1 cellular context compared by ENCODE assay signal in the genomic region with DNA sequence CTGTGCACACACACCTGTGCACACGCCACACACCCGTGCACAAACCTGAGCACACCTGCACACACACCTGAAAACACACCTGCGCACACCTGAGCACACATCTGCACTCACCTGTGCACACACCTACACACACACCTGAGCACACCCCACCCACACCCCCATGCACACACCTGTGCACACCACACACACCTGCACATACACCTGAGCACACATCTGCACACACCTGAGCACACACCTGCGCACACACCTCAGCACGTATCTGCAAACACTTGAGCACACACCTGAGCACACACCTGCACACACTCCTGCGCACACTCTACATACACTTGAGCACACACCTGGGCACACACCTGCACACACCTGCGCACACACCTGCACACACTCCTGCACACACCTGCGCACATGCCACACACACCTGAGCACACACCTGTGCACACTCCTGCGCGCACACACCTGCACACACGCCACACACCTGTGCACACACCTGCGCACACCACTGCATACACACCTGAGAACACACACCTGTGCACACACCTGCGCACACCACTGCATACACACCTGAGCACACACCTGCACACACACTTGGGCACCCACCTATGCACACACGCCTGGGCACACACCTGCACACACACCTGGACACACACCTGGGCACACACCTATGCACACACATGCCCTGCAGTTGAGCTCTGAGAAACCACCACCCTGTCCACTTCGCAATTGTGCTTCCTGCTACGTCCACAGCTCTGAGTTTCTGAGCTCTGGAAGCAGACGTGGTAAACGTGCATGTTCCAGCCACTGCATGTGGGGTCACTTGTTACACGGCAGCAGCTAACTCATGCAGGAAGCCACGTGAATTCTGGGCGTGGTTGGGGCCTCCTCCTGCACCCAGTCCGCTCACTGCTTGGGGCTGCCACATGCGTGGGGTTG.
TF ChIP-seq lines count a peak whose summit lies in the region.

No MANE protein-coding gene starts in this region.

TF ChIP-seq in HepG2, 621 proteins besides CTCF, POLR2A, EP300 and RAD21 (continued from another document and continues in another):
- TF ChIP-seq, protein P1, sequence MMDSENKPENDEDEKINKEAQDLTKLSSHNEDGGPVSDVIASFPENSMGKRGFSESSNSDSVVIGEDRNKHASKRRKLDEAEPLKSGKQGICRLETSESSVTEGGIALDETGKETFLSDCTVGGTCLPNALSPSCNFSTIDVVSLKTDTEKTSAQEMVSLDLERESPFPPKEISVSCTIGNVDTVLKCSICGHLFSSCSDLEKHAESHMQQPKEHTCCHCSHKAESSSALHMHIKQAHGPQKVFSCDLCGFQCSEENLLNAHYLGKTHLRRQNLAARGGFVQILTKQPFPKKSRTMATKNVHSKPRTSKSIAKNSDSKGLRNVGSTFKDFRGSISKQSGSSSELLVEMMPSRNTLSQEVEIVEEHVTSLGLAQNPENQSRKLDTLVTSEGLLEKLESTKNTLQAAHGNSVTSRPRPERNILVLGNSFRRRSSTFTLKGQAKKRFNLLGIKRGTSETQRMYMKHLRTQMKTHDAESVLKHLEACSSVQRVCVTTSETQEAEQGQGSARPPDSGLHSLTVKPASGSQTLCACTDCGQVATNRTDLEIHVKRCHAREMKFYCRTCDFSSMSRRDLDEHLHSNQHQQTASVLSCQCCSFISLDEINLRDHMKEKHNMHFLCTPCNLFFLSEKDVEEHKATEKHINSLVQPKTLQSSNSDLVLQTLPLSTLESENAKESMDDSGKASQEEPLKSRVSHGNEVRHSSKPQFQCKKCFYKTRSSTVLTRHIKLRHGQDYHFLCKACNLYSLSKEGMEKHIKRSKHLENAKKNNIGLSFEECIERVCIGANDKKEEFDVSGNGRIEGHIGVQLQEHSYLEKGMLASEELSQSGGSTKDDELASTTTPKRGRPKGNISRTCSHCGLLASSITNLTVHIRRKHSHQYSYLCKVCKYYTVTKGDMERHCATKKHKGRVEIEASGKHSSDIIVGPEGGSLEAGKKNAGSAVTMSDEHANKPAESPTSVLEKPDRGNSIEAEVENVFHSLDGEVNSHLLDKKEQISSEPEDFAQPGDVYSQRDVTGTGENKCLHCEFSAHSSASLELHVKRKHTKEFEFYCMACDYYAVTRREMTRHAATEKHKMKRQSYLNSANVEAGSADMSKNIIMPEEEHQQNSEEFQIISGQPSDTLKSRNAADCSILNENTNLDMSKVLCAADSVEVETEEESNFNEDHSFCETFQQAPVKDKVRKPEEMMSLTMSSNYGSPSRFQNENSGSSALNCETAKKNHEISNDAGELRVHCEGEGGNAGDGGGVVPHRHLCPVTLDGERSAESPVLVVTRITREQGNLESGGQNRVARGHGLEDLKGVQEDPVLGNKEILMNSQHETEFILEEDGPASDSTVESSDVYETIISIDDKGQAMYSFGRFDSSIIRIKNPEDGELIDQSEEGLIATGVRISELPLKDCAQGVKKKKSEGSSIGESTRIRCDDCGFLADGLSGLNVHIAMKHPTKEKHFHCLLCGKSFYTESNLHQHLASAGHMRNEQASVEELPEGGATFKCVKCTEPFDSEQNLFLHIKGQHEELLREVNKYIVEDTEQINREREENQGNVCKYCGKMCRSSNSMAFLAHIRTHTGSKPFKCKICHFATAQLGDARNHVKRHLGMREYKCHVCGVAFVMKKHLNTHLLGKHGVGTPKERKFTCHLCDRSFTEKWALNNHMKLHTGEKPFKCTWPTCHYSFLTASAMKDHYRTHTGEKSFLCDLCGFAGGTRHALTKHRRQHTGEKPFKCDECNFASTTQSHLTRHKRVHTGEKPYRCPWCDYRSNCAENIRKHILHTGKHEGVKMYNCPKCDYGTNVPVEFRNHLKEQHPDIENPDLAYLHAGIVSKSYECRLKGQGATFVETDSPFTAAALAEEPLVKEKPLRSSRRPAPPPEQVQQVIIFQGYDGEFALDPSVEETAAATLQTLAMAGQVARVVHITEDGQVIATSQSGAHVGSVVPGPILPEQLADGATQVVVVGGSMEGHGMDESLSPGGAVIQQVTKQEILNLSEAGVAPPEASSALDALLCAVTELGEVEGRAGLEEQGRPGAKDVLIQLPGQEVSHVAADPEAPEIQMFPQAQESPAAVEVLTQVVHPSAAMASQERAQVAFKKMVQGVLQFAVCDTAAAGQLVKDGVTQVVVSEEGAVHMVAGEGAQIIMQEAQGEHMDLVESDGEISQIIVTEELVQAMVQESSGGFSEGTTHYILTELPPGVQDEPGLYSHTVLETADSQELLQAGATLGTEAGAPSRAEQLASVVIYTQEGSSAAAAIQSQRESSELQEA (CRISPR knock-in tag; IDR thresholded peaks at IDR 0.05; ENCODE audit: not compliant biosample characterization) = peak; percentile 17
- TF ChIP-seq ZSCAN31 (CRISPR knock-in tag; IDR thresholded peaks at IDR 0.05; ENCODE audit: low read depth) (no peak), ZNF138 (CRISPR knock-in tag; IDR thresholded peaks at IDR 0.05; ENCODE audit: low read depth) (0 out of 2 replicates have a peak, but pooled peaks have one; percentile 16), ZBTB3 (CRISPR knock-in tag; IDR thresholded peaks at IDR 0.05; ENCODE audit: borderline replicate concordance, low read depth) (0 out of 2 replicates have a peak, but pooled peaks have one; percentile 5), RBAK (CRISPR knock-in tag; IDR thresholded peaks at IDR 0.05) (peak; percentile 100), GFI1 (CRISPR knock-in tag; IDR thresholded peaks at IDR 0.05; ENCODE audit: borderline replicate concordance) (no peak), ARHGAP35 (CRISPR knock-in tag; IDR thresholded peaks at IDR 0.05; ENCODE audit: borderline replicate concordance) (no peak), NONO (IDR thresholded peaks at IDR 0.05) (no peak), NONO (CRISPR knock-in tag; conservative IDR thresholded peaks at IDR 0.05) (peak; percentile 36), KDM5B (CRISPR knock-in tag; IDR thresholded peaks at IDR 0.05; ENCODE audit: borderline replicate concordance) (no peak), DMAP1 (CRISPR knock-in tag; IDR thresholded peaks at IDR 0.05) (no peak), AKAP8 (CRISPR knock-in tag; IDR thresholded peaks at IDR 0.05) (0 out of 2 replicates have a peak, but pooled peaks have one; percentile 12), FOXA3 (CRISPR knock-in tag; IDR thresholded peaks at IDR 0.05) (no peak), MIXL1 (CRISPR knock-in tag; IDR thresholded peaks at IDR 0.05) (no peak), ZNF446 (CRISPR knock-in tag; IDR thresholded peaks at IDR 0.05) (no peak), GATA4 (IDR thresholded peaks at IDR 0.05; ENCODE audit: borderline replicate concordance, low read depth) (no peak), ZNF841 (CRISPR knock-in tag; IDR thresholded peaks at IDR 0.05; ENCODE audit: borderline replicate concordance) (no peak), HDAC1 (CRISPR knock-in tag; IDR thresholded peaks at IDR 0.05) (peak; percentile 60; the same call in 1 of the 2 replicates), HOXA7 (CRISPR knock-in tag; IDR thresholded peaks at IDR 0.05) (peak; percentile 71; the same call in 1 of the 2 replicates), ZSCAN29 (CRISPR knock-in tag; conservative IDR thresholded peaks at IDR 0.05) (0 out of 2 replicates have a peak, but pooled peaks have one; percentile 2), PRPF4 (IDR thresholded peaks at IDR 0.05; ENCODE audit: low read depth, low read length, poor library complexity, severe bottlenecking) (no peak), CAMTA2 (CRISPR knock-in tag; IDR thresholded peaks at IDR 0.05; ENCODE audit: borderline replicate concordance) (no peak), ZFP37 (CRISPR knock-in tag; IDR thresholded peaks at IDR 0.05; ENCODE audit: borderline replicate concordance) (no peak), ZNF816 (CRISPR knock-in tag; IDR thresholded peaks at IDR 0.05; ENCODE audit: borderline replicate concordance) (no peak), ZNF180 (CRISPR knock-in tag; IDR thresholded peaks at IDR 0.05; ENCODE audit: borderline replicate concordance, low read depth) (no peak)
- TF ChIP-seq, protein P2, sequence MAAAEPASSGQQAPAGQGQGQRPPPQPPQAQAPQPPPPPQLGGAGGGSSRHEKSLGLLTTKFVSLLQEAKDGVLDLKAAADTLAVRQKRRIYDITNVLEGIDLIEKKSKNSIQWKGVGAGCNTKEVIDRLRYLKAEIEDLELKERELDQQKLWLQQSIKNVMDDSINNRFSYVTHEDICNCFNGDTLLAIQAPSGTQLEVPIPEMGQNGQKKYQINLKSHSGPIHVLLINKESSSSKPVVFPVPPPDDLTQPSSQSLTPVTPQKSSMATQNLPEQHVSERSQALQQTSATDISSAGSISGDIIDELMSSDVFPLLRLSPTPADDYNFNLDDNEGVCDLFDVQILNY (CRISPR knock-in tag; conservative IDR thresholded peaks at IDR 0.05) = no peak
- TF ChIP-seq, protein P3, sequence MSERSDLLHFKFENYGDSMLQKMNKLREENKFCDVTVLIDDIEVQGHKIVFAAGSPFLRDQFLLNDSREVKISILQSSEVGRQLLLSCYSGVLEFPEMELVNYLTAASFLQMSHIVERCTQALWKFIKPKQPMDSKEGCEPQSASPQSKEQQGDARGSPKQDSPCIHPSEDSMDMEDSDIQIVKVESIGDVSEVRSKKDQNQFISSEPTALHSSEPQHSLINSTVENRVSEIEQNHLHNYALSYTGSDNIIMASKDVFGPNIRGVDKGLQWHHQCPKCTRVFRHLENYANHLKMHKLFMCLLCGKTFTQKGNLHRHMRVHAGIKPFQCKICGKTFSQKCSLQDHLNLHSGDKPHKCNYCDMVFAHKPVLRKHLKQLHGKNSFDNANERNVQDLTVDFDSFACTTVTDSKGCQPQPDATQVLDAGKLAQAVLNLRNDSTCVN (CRISPR knock-in tag; IDR thresholded peaks at IDR 0.05; ENCODE audit: borderline replicate concordance) = no peak
- TF ChIP-seq, protein P4, sequence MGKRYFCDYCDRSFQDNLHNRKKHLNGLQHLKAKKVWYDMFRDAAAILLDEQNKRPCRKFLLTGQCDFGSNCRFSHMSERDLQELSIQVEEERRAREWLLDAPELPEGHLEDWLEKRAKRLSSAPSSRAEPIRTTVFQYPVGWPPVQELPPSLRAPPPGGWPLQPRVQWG (CRISPR knock-in tag; IDR thresholded peaks at IDR 0.05; ENCODE audit: borderline replicate concordance, low read depth) = no peak
- TF ChIP-seq, protein P5, sequence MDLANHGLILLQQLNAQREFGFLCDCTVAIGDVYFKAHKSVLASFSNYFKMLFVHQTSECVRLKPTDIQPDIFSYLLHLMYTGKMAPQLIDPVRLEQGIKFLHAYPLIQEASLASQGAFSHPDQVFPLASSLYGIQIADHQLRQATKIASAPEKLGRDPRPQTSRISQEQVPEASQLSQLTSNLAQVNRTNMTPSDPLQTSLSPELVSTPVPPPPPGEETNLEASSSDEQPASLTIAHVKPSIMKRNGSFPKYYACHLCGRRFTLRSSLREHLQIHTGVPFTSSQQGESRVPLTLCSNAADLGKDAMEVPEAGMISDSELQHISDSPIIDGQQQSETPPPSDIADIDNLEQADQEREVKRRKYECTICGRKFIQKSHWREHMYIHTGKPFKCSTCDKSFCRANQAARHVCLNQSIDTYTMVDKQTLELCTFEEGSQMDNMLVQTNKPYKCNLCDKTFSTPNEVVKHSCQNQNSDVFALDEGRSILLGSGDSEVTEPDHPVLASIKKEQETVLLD (CRISPR knock-in tag; IDR thresholded peaks at IDR 0.05; ENCODE audit: low read depth) = no peak
- TF ChIP-seq, protein P6, sequence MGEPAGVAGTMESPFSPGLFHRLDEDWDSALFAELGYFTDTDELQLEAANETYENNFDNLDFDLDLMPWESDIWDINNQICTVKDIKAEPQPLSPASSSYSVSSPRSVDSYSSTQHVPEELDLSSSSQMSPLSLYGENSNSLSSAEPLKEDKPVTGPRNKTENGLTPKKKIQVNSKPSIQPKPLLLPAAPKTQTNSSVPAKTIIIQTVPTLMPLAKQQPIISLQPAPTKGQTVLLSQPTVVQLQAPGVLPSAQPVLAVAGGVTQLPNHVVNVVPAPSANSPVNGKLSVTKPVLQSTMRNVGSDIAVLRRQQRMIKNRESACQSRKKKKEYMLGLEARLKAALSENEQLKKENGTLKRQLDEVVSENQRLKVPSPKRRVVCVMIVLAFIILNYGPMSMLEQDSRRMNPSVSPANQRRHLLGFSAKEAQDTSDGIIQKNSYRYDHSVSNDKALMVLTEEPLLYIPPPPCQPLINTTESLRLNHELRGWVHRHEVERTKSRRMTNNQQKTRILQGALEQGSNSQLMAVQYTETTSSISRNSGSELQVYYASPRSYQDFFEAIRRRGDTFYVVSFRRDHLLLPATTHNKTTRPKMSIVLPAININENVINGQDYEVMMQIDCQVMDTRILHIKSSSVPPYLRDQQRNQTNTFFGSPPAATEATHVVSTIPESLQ (CRISPR knock-in tag; conservative IDR thresholded peaks at IDR 0.05) = no peak
- TF ChIP-seq, protein P7, sequence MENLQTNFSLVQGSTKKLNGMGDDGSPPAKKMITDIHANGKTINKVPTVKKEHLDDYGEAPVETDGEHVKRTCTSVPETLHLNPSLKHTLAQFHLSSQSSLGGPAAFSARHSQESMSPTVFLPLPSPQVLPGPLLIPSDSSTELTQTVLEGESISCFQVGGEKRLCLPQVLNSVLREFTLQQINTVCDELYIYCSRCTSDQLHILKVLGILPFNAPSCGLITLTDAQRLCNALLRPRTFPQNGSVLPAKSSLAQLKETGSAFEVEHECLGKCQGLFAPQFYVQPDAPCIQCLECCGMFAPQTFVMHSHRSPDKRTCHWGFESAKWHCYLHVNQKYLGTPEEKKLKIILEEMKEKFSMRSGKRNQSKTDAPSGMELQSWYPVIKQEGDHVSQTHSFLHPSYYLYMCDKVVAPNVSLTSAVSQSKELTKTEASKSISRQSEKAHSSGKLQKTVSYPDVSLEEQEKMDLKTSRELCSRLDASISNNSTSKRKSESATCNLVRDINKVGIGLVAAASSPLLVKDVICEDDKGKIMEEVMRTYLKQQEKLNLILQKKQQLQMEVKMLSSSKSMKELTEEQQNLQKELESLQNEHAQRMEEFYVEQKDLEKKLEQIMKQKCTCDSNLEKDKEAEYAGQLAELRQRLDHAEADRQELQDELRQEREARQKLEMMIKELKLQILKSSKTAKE (CRISPR knock-in tag; IDR thresholded peaks at IDR 0.05; ENCODE audit: borderline replicate concordance) = 0 out of 2 replicates have a peak, but pooled peaks have one; percentile 13
- TF ChIP-seq, protein P8, sequence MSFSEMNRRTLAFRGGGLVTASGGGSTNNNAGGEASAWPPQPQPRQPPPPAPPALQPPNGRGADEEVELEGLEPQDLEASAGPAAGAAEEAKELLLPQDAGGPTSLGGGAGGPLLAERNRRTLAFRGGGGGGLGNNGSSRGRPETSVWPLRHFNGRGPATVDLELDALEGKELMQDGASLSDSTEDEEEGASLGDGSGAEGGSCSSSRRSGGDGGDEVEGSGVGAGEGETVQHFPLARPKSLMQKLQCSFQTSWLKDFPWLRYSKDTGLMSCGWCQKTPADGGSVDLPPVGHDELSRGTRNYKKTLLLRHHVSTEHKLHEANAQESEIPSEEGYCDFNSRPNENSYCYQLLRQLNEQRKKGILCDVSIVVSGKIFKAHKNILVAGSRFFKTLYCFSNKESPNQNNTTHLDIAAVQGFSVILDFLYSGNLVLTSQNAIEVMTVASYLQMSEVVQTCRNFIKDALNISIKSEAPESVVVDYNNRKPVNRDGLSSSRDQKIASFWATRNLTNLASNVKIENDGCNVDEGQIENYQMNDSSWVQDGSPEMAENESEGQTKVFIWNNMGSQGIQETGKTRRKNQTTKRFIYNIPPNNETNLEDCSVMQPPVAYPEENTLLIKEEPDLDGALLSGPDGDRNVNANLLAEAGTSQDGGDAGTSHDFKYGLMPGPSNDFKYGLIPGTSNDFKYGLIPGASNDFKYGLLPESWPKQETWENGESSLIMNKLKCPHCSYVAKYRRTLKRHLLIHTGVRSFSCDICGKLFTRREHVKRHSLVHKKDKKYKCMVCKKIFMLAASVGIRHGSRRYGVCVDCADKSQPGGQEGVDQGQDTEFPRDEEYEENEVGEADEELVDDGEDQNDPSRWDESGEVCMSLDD (CRISPR knock-in tag; IDR thresholded peaks at IDR 0.05; ENCODE audit: borderline replicate concordance) = no peak
